ENCODE assay signal across 7 cellular contexts in genomic region chr10:68153473-68154210, GRCh38. TPM values are rescaled to one million over a fixed set of nuclear protein-coding genes. Genes with fewer than 3 reads are reported as not detected.
DNase-seq lines count a peak whose midpoint lies in the region; ATAC-seq, FAIRE-seq and TF ChIP-seq lines count a peak whose summit lies in the region.

No MANE protein-coding gene starts in this region.

- H3K4me1 Mint-ChIP-seq in type B pancreatic cell (ENCODE audit: unreplicated experiment) = peaks cover 17% of the 10 kb centered on the region

- peak; percentile 92 for FAIRE-seq in keratinocyte (lab: Jason Lieb, UNC)

- H2AFZ ChIP-seq in keratinocyte (ENCODE audit: control insufficient read depth, low read length) = no peak overlapping the region

- ATAC-seq in body of pancreas (peak; percentile 86), GM18868 (IDR thresholded peaks at IDR 0.05; ENCODE audit: unreplicated experiment) (no peak)

- H3K79me2 ChIP-seq in keratinocyte (ENCODE audit: control insufficient read depth, insufficient read depth, low read length) = no peaks in the 10 kb centered on the region

- no peak for TF ChIP-seq CTCF in body of pancreas (IDR thresholded peaks at IDR 0.05)
- TF ChIP-seq CTCF in keratinocyte (optimal IDR thresholded peaks at IDR 0.05 in 1 of 3, IDR thresholded peaks at IDR 0.05 in 1 of 3, conservative IDR thresholded peaks at IDR 0.05 in 1 of 3; ENCODE audit: extremely low read depth in 1 of 3, insufficient read depth in 2 of 3, low read length in 3 of 3) = no peak
- TF ChIP-seq CTCF in type B pancreatic cell (conservative IDR thresholded peaks at IDR 0.05) = no peak
- TF ChIP-seq CTCF in GM13976 (IDR thresholded peaks at IDR 0.05; ENCODE audit: borderline replicate concordance, control extremely low read depth, extremely low read depth, insufficient read depth, missing control alignments) = no peak

- H3K36me3 ChIP-seq in body of pancreas (replicated peaks in 1 of 2; ENCODE audit: insufficient read depth in 1 of 2, low read depth in 2 of 2) (no peaks in the 10 kb centered on the region), keratinocyte (ENCODE audit: control insufficient read depth in 2 of 2, extremely low read depth in 1 of 2, insufficient read depth in 2 of 2, low read length in 2 of 2) (no peaks in the 10 kb centered on the region)

- H3K9me3 ChIP-seq in body of pancreas (no peaks in the 10 kb centered on the region), keratinocyte (ENCODE audit: control insufficient read depth, low read depth, low read length) (no peaks in the 10 kb centered on the region)

- no peak for TF ChIP-seq POLR2A in body of pancreas (IDR thresholded peaks at IDR 0.05)

- DNase-seq in GM04503 (ENCODE audit: low read depth) (peak; percentile 99), M059J (ENCODE audit: low read depth) (peak; percentile 99), body of pancreas (peak; percentile 20 to 62 (median 38)), keratinocyte (ENCODE audit: low read depth, low spot score) (peak; percentile 94), type B pancreatic cell (ENCODE audit: extremely low spot score, unreplicated experiment) (no peak), GM13976 (ENCODE audit: low spot score) (no peak)

- intact Hi-C loops in body of pancreas (cut with DNase I) = loop anchor here (10.0 kb wide), 1 partner anchor 299 kb away; no protein-coding TSS in a partner anchor

- H3K9ac ChIP-seq in keratinocyte (ENCODE audit: control insufficient read depth, extremely low read depth, insufficient read depth, low read length) = no peak overlapping the region

- peak overlapping the region; percentile 56 for H3K27ac Mint-ChIP-seq in type B pancreatic cell

- no peaks in the 10 kb centered on the region for H3K27me3 ChIP-seq in body of pancreas
- no peaks in the 10 kb centered on the region for H3K27me3 ChIP-seq in keratinocyte (ENCODE audit: control insufficient read depth, extremely low read depth, insufficient read depth, low read length)

- in situ Hi-C loops in GM13976 (cut with MboI; ENCODE audit: low sequenced_read_pairs, unreplicated experiment) = no loop called here

- H3K4me3 Mint-ChIP-seq in type B pancreatic cell = peak overlapping the region; percentile 71

- no peaks in the 10 kb centered on the region for H4K20me1 ChIP-seq in keratinocyte (ENCODE audit: control insufficient read depth, extremely low read depth, insufficient read depth, low read length)

- dilution Hi-C loops in keratinocyte (cut with MboI; ENCODE audit: extremely low pct_ligation_motif_present, low sequenced_read_pairs) = no loop called here

- H3K4me1 ChIP-seq in body of pancreas (peaks cover 14% of the 10 kb centered on the region), keratinocyte (ENCODE audit: control insufficient read depth, extremely low read depth, insufficient read depth, low read length) (peaks cover 13% of the 10 kb centered on the region)

- 16% methylated on average over 8 of the region's 8 CpGs for WGBS in body of pancreas, 2 donors

- H3K4me3 ChIP-seq in body of pancreas (no peak overlapping the region), keratinocyte (ENCODE audit: control insufficient read depth in 2 of 3, extremely low read depth in 1 of 3, insufficient read depth in 2 of 3, low read depth in 1 of 3, low read length in 3 of 3) (no peak overlapping the region)

- H3K9me1 ChIP-seq in keratinocyte (ENCODE audit: control insufficient read depth, extremely low read depth, insufficient read depth, low read length) = no peaks in the 10 kb centered on the region

- H3K9me3 Mint-ChIP-seq in type B pancreatic cell = no peaks in the 10 kb centered on the region

- no peaks in the 10 kb centered on the region for H3K36me3 Mint-ChIP-seq in type B pancreatic cell

- H3K27ac ChIP-seq in body of pancreas (peak overlapping the region in 3 of 4 donors; percentile 21 to 48 (median 42)), keratinocyte (ENCODE audit: control insufficient read depth, insufficient read depth, low read length) (peak overlapping the region; percentile 42)

- no peaks in the 10 kb centered on the region for H3K27me3 Mint-ChIP-seq in type B pancreatic cell

- H3K4me2 ChIP-seq in keratinocyte (ENCODE audit: control insufficient read depth, extremely low read depth, insufficient read depth, low read depth, low read length) = peak overlapping the region; percentile 29

RNA-seq across cellular contexts. Expression of gene MYPN, which starts 44.4 kb away (rescaled TPM):
- total RNA-seq in M059J (2014; rRNA removed; shearing (Covaris generic)) = 30.8 and 34.5 TPM in 2 replicates
- total RNA-seq in body of pancreas (1 to 10 TPM in 1 of 2 donors, not detected in 1; 2.3 TPM), type B pancreatic cell (ENCODE audit: low replicate concordance) (0.14 TPM in 1 of 2 replicates, not detected in the other)
- polyA plus RNA-seq in keratinocyte = 0.42 to 1.0 TPM (median 0.54 TPM) in 3 replicates
- polyA plus RNA-seq in keratinocyte (2011; ENCODE audit: low read depth) = 0.71 TPM
- polyA plus RNA-seq in keratinocyte (2011; cell fraction: cytosol; rRNA removed) = 1.0 and 1.5 TPM in 2 replicates
- 2.9 and 3.2 TPM in 2 replicates for polyA plus RNA-seq in keratinocyte (2011; cell fraction: nucleus; rRNA removed)
- 0.38 and 0.79 TPM in 2 replicates for polyA plus RNA-seq in keratinocyte (2012; ENCODE audit: low replicate concordance)
- 0.56 to 1.9 TPM (median 0.58 TPM) in 3 replicates for polyA minus RNA-seq in keratinocyte
- polyA minus RNA-seq in keratinocyte (2011; cell fraction: cytosol; rRNA and poly(A)+ RNA removed) = 1.2 TPM
- 2.1 and 3.6 TPM in 2 replicates for polyA minus RNA-seq in keratinocyte (2011; cell fraction: nucleus; rRNA and poly(A)+ RNA removed)

Comparison
In these comparisons a context has a peak if more than half of its experiments do, and no peak if none do; other contexts are left out.
1. DNase-seq: peak in GM04503 (single experiment), M059J (single experiment), body of pancreas (4 of 4) and keratinocyte (single experiment); none in type B pancreatic cell (single experiment) and GM13976 (single experiment).